2 cellular contexts compared by ENCODE assay signal in genomic region chr18:21604711-21605110, GRCh38.
TF ChIP-seq lines count a peak whose summit lies in the region.

No MANE protein-coding gene starts in this region.

TF ChIP-seq in SK-N-SH, 30 proteins besides CTCF, POLR2A, EP300 and RAD21 (continued from another document):
- TF ChIP-seq PBX3 (IDR thresholded peaks at IDR 0.05) = no peak
- TF ChIP-seq SMC3 (IDR thresholded peaks at IDR 0.05; ENCODE audit: low read depth, low read length) = no peak
- TF ChIP-seq POLR2AphosphoS5 (IDR thresholded peaks at IDR 0.05; ENCODE audit: low read depth, low read length) = no peak
- TF ChIP-seq USF2 (IDR thresholded peaks at IDR 0.05; ENCODE audit: borderline replicate concordance, low read depth, low read length) = no peak
- no peak for TF ChIP-seq MEF2A (IDR thresholded peaks at IDR 0.05; ENCODE audit: borderline replicate concordance, low read depth)
- no peak for TF ChIP-seq CHD2 (IDR thresholded peaks at IDR 0.05; ENCODE audit: low read length, partially characterized antibody)
- no peak for TF ChIP-seq RCOR1 (IDR thresholded peaks at IDR 0.05; ENCODE audit: low read length)
- no peak for TF ChIP-seq TAF1 (IDR thresholded peaks at IDR 0.05; ENCODE audit: borderline replicate concordance, low read depth, low read length)
- no peak for TF ChIP-seq ZBTB33 (IDR thresholded peaks at IDR 0.05; ENCODE audit: borderline replicate concordance, low read depth)

TF ChIP-seq in SK-N-SH treated with all-trans-retinoic acid at 6 μM for 48 hours, 23 proteins besides CTCF, POLR2A, EP300 and RAD21 (continued from another document):
- TF ChIP-seq ZC3H10 (CRISPR knock-in tag; IDR thresholded peaks at IDR 0.05) = no peak
- TF ChIP-seq RARB (CRISPR knock-in tag; IDR thresholded peaks at IDR 0.05) = no peak
- TF ChIP-seq ZFP30 (CRISPR knock-in tag; IDR thresholded peaks at IDR 0.05) = no peak
- no peak for TF ChIP-seq ARNTL (CRISPR knock-in tag; IDR thresholded peaks at IDR 0.05; ENCODE audit: borderline replicate concordance, low read depth)
- no peak for TF ChIP-seq ZNF565 (CRISPR knock-in tag; conservative IDR thresholded peaks at IDR 0.05; ENCODE audit: low read depth)
- no peak for TF ChIP-seq ISL1 (CRISPR knock-in tag; IDR thresholded peaks at IDR 0.05)
- TF ChIP-seq CSDC2 (CRISPR knock-in tag; IDR thresholded peaks at IDR 0.05) = no peak
- TF ChIP-seq TCF4 (CRISPR knock-in tag; IDR thresholded peaks at IDR 0.05; ENCODE audit: borderline replicate concordance) = no peak
- no peak for TF ChIP-seq ZFP3 (CRISPR knock-in tag; IDR thresholded peaks at IDR 0.05)
- TF ChIP-seq CSRNP3 (CRISPR knock-in tag; IDR thresholded peaks at IDR 0.05) = no peak
- no peak for TF ChIP-seq PATZ1 (CRISPR knock-in tag; IDR thresholded peaks at IDR 0.05; ENCODE audit: borderline replicate concordance)
- TF ChIP-seq SNAI2 (CRISPR knock-in tag; IDR thresholded peaks at IDR 0.05) = no peak
- TF ChIP-seq PPARA (CRISPR knock-in tag; IDR thresholded peaks at IDR 0.05; ENCODE audit: borderline replicate concordance) = no peak
- no peak for TF ChIP-seq TOX (CRISPR knock-in tag; IDR thresholded peaks at IDR 0.05; ENCODE audit: borderline replicate concordance)
- TF ChIP-seq ZNF8 (CRISPR knock-in tag; IDR thresholded peaks at IDR 0.05) = no peak
